Comparison of ENCODE assay signal across 1 cellular context in genomic region chr2:20108655-20109396, GRCh38.
TF ChIP-seq lines count a peak whose summit lies in the region.

No MANE protein-coding gene starts in this region.

TF ChIP-seq in HepG2, 621 proteins besides CTCF, POLR2A, EP300 and RAD21 (continued from another document and continues in another):
- TF ChIP-seq ZNF318 (CRISPR knock-in tag; IDR thresholded peaks at IDR 0.05), result peak; percentile 65; the same call in 1 of the 2 replicates
- no peak for TF ChIP-seq ZXDC (CRISPR knock-in tag; IDR thresholded peaks at IDR 0.05)
- TF ChIP-seq IRF1 (CRISPR knock-in tag; IDR thresholded peaks at IDR 0.05; ENCODE audit: low read depth), result no peak
- no peak for TF ChIP-seq SP1 (IDR thresholded peaks at IDR 0.05)
- TF ChIP-seq SP1 (CRISPR knock-in tag; IDR thresholded peaks at IDR 0.05), result no peak
- TF ChIP-seq ZNF710 (CRISPR knock-in tag; IDR thresholded peaks at IDR 0.05; ENCODE audit: borderline replicate concordance), result peak; percentile 55; the same call in 1 of the 2 replicates
- TF ChIP-seq THYN1 (CRISPR knock-in tag; IDR thresholded peaks at IDR 0.05; ENCODE audit: borderline replicate concordance, low read depth), result no peak
- no peak for TF ChIP-seq CHD2 (IDR thresholded peaks at IDR 0.05; ENCODE audit: low read depth, low read length)
- TF ChIP-seq LCORL (IDR thresholded peaks at IDR 0.05), result no peak
- peak; percentile 66 for TF ChIP-seq LCORL (CRISPR knock-in tag; IDR thresholded peaks at IDR 0.05)
- TF ChIP-seq STAT6 (CRISPR knock-in tag; IDR thresholded peaks at IDR 0.05; ENCODE audit: borderline replicate concordance), result 0 out of 2 replicates have a peak, but pooled peaks have one; percentile 35
- TF ChIP-seq THAP7 (CRISPR knock-in tag; IDR thresholded peaks at IDR 0.05), result peak; percentile 66; the same call in 1 of the 2 replicates
- TF ChIP-seq GFI1 (CRISPR knock-in tag; IDR thresholded peaks at IDR 0.05; ENCODE audit: borderline replicate concordance), result peak; percentile 43; the same call in 1 of the 2 replicates
- 0 out of 2 replicates have a peak, but pooled peaks have one; percentile 12 for TF ChIP-seq MIER2 (CRISPR knock-in tag; IDR thresholded peaks at IDR 0.05)
- peak; percentile 50; the same call in 1 of the 2 replicates for TF ChIP-seq ZFY (CRISPR knock-in tag; IDR thresholded peaks at IDR 0.05)
- TF ChIP-seq ARHGAP35 (CRISPR knock-in tag; IDR thresholded peaks at IDR 0.05; ENCODE audit: borderline replicate concordance), result no peak
- no peak; the same call in 1 of the 2 replicates for TF ChIP-seq ZMYM4 (CRISPR knock-in tag; IDR thresholded peaks at IDR 0.05)
- TF ChIP-seq ZNF816 (CRISPR knock-in tag; IDR thresholded peaks at IDR 0.05; ENCODE audit: borderline replicate concordance), result no peak
- 0 out of 2 replicates have a peak, but pooled peaks have one; percentile 62 for TF ChIP-seq GTF3A (CRISPR knock-in tag; conservative IDR thresholded peaks at IDR 0.05)
- peak; percentile 18; the same call in 1 of the 2 replicates for TF ChIP-seq ZNF441 (CRISPR knock-in tag; IDR thresholded peaks at IDR 0.05; ENCODE audit: borderline replicate concordance)
- TF ChIP-seq ZNF543 (CRISPR knock-in tag; IDR thresholded peaks at IDR 0.05), result 0 out of 2 replicates have a peak, but pooled peaks have one; percentile 42
- peak; percentile 33 to 43; a peak in 2 of 4 replicates for TF ChIP-seq MAFK (conservative IDR thresholded peaks at IDR 0.05 in 1 of 2, IDR thresholded peaks at IDR 0.05 in 1 of 2; ENCODE audit: low read length in 2 of 2)
- TF ChIP-seq NR2F6 (IDR thresholded peaks at IDR 0.05), result peak; percentile 41
- TF ChIP-seq NR2F6 (CRISPR knock-in tag; IDR thresholded peaks at IDR 0.05), result peak; percentile 64
- no peak for TF ChIP-seq ZSCAN12 (CRISPR knock-in tag; IDR thresholded peaks at IDR 0.05)
- no peak for TF ChIP-seq SOX13 (IDR thresholded peaks at IDR 0.05)
- peak in 1 of 2 experiments; percentile 22; a peak in 1 of 4 replicates for TF ChIP-seq SOX13 (CRISPR knock-in tag; conservative IDR thresholded peaks at IDR 0.05 in 1 of 2, IDR thresholded peaks at IDR 0.05 in 1 of 2)
- peak; percentile 13; the same call in 1 of the 2 replicates for TF ChIP-seq ZNF44 (CRISPR knock-in tag; IDR thresholded peaks at IDR 0.05)
- no peak for TF ChIP-seq DBP (CRISPR knock-in tag; IDR thresholded peaks at IDR 0.05; ENCODE audit: not compliant biosample characterization)
- TF ChIP-seq ZNF792 (CRISPR knock-in tag; IDR thresholded peaks at IDR 0.05), result no peak
- no peak for TF ChIP-seq ZBTB1 (CRISPR knock-in tag; IDR thresholded peaks at IDR 0.05; ENCODE audit: borderline replicate concordance)
- 0 out of 2 replicates have a peak, but pooled peaks have one; percentile 55 for TF ChIP-seq HBP1 (CRISPR knock-in tag; IDR thresholded peaks at IDR 0.05; ENCODE audit: low read depth)
